In the genomic region with DNA sequence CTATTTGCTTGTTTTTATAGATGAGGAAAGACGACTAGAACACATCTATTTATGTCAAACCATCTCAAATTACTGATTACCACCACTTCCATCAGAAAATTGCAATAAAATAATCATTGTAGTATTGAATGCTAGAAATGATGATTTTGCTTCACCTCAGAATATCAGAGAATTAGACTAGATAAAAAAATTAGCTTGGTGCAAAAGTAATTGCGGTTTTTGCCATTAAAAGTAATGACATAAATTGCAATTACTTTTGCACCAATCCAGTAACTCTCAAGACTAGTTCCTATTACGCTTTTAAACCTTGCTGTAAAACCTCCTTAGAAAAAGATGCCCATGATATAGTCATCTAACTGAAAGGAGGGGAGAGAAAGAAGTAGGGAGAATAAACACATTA, we compare ENCODE assay signal across 3 cellular contexts.
TF ChIP-seq lines count a peak whose summit lies in the region.

No MANE protein-coding gene starts in this region.

TF ChIP-seq in HepG2, 621 proteins besides CTCF, POLR2A, EP300 and RAD21:
- no peak for TF ChIP-seq ZBTB20 (CRISPR knock-in tag; IDR thresholded peaks at IDR 0.05; ENCODE audit: borderline replicate concordance, low read depth)
- TF ChIP-seq, protein P1, sequence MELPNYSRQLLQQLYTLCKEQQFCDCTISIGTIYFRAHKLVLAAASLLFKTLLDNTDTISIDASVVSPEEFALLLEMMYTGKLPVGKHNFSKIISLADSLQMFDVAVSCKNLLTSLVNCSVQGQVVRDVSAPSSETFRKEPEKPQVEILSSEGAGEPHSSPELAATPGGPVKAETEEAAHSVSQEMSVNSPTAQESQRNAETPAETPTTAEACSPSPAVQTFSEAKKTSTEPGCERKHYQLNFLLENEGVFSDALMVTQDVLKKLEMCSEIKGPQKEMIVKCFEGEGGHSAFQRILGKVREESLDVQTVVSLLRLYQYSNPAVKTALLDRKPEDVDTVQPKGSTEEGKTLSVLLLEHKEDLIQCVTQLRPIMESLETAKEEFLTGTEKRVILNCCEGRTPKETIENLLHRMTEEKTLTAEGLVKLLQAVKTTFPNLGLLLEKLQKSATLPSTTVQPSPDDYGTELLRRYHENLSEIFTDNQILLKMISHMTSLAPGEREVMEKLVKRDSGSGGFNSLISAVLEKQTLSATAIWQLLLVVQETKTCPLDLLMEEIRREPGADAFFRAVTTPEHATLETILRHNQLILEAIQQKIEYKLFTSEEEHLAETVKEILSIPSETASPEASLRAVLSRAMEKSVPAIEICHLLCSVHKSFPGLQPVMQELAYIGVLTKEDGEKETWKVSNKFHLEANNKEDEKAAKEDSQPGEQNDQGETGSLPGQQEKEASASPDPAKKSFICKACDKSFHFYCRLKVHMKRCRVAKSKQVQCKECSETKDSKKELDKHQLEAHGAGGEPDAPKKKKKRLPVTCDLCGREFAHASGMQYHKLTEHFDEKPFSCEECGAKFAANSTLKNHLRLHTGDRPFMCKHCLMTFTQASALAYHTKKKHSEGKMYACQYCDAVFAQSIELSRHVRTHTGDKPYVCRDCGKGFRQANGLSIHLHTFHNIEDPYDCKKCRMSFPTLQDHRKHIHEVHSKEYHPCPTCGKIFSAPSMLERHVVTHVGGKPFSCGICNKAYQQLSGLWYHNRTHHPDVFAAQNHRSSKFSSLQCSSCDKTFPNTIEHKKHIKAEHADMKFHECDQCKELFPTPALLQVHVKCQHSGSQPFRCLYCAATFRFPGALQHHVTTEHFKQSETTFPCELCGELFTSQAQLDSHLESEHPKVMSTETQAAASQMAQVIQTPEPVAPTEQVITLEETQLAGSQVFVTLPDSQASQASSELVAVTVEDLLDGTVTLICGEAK (IDR thresholded peaks at IDR 0.05) = peak; percentile 85
- TF ChIP-seq, protein P1 (CRISPR knock-in tag; IDR thresholded peaks at IDR 0.05) = no peak

TF ChIP-seq in HEK293T, 16 proteins besides CTCF, POLR2A, EP300 and RAD21:
- TF ChIP-seq, protein P2, sequence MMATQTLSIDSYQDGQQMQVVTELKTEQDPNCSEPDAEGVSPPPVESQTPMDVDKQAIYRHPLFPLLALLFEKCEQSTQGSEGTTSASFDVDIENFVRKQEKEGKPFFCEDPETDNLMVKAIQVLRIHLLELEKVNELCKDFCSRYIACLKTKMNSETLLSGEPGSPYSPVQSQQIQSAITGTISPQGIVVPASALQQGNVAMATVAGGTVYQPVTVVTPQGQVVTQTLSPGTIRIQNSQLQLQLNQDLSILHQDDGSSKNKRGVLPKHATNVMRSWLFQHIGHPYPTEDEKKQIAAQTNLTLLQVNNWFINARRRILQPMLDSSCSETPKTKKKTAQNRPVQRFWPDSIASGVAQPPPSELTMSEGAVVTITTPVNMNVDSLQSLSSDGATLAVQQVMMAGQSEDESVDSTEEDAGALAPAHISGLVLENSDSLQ (IDR thresholded peaks at IDR 0.05) = no peak
- TF ChIP-seq HDGF (IDR thresholded peaks at IDR 0.05; ENCODE audit: borderline replicate concordance) = no peak
- TF ChIP-seq ELF4 (IDR thresholded peaks at IDR 0.05) = peak; percentile 63

TF ChIP-seq in GM12878, 131 proteins besides CTCF, POLR2A, EP300 and RAD21:
- TF ChIP-seq, protein P1 (IDR thresholded peaks at IDR 0.05; ENCODE audit: borderline replicate concordance) = peak; percentile 55; the same call in 1 of the 2 replicates
- TF ChIP-seq, protein P3, sequence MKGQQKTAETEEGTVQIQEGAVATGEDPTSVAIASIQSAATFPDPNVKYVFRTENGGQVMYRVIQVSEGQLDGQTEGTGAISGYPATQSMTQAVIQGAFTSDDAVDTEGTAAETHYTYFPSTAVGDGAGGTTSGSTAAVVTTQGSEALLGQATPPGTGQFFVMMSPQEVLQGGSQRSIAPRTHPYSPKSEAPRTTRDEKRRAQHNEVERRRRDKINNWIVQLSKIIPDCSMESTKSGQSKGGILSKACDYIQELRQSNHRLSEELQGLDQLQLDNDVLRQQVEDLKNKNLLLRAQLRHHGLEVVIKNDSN (IDR thresholded peaks at IDR 0.05; ENCODE audit: borderline replicate concordance, extremely low read length, insufficient read depth, low read depth, low read length) = no peak
TF ChIP-seq in GM12878: peak in this region for 1.
